Comparison of ENCODE assay signal across 1 cellular context in the genomic region with DNA sequence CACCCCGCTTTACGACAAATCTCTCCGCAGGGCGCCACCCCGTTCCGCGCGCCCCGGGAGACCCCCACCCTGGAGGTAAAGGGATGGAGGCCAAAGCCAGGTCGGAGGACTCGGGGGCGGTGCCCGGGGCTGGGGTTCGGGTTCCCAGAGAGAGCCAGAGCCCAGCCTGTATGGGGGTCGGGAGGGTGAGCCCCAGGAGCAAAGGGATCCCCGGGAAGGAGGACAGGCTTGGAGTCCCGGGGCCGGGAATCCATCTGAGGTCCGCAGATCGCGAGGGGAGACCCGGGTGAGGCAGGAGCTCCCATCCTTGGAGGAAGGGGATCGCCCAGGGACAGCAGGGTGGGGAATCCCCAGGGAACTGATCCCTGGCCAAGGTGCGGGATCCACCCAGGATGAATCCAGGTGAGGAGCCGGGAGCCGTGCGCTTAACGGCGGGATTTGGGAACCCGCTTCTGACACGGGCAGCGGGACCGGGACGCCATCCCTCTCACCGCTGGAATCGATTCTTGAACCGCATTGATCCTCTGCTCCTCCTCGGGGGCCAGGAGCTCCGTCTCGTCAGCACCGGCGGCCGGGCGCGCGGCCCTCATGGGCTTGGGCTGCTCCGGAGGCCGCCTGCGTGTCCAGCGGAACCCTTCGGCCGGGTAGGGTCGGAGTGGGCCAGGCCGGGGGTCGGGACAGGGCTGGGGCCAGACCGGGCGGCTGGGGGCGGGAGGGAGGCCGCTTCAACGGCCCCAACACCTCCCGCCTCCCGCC.
TF ChIP-seq lines count a peak whose summit lies in the region.

A gene with protein sequence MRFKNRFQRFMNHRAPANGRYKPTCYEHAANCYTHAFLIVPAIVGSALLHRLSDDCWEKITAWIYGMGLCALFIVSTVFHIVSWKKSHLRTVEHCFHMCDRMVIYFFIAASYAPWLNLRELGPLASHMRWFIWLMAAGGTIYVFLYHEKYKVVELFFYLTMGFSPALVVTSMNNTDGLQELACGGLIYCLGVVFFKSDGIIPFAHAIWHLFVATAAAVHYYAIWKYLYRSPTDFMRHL (minus strand): TSS at position 657 of the 756 bp plus-strand sequence. CDS start 140 bp downstream, at position 517.

TF ChIP-seq in HEK293, 187 proteins besides CTCF, POLR2A, EP300 and RAD21 (continued from another document and continues in another):
- TF ChIP-seq, protein P1, sequence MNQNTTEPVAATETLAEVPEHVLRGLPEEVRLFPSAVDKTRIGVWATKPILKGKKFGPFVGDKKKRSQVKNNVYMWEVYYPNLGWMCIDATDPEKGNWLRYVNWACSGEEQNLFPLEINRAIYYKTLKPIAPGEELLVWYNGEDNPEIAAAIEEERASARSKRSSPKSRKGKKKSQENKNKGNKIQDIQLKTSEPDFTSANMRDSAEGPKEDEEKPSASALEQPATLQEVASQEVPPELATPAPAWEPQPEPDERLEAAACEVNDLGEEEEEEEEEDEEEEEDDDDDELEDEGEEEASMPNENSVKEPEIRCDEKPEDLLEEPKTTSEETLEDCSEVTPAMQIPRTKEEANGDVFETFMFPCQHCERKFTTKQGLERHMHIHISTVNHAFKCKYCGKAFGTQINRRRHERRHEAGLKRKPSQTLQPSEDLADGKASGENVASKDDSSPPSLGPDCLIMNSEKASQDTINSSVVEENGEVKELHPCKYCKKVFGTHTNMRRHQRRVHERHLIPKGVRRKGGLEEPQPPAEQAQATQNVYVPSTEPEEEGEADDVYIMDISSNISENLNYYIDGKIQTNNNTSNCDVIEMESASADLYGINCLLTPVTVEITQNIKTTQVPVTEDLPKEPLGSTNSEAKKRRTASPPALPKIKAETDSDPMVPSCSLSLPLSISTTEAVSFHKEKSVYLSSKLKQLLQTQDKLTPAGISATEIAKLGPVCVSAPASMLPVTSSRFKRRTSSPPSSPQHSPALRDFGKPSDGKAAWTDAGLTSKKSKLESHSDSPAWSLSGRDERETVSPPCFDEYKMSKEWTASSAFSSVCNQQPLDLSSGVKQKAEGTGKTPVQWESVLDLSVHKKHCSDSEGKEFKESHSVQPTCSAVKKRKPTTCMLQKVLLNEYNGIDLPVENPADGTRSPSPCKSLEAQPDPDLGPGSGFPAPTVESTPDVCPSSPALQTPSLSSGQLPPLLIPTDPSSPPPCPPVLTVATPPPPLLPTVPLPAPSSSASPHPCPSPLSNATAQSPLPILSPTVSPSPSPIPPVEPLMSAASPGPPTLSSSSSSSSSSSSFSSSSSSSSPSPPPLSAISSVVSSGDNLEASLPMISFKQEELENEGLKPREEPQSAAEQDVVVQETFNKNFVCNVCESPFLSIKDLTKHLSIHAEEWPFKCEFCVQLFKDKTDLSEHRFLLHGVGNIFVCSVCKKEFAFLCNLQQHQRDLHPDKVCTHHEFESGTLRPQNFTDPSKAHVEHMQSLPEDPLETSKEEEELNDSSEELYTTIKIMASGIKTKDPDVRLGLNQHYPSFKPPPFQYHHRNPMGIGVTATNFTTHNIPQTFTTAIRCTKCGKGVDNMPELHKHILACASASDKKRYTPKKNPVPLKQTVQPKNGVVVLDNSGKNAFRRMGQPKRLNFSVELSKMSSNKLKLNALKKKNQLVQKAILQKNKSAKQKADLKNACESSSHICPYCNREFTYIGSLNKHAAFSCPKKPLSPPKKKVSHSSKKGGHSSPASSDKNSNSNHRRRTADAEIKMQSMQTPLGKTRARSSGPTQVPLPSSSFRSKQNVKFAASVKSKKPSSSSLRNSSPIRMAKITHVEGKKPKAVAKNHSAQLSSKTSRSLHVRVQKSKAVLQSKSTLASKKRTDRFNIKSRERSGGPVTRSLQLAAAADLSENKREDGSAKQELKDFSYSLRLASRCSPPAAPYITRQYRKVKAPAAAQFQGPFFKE (tag by site-specific recombination; IDR thresholded peaks at IDR 0.05; ENCODE audit: borderline replicate concordance): no peak
- TF ChIP-seq ZNF292 (tag by site-specific recombination; IDR thresholded peaks at IDR 0.05; ENCODE audit: borderline replicate concordance, low read depth): no peak
- no peak for TF ChIP-seq FEZF1 (tag by site-specific recombination; IDR thresholded peaks at IDR 0.05)
- no peak for TF ChIP-seq ZNF184 (tag by site-specific recombination; IDR thresholded peaks at IDR 0.05)
- TF ChIP-seq, protein P2, sequence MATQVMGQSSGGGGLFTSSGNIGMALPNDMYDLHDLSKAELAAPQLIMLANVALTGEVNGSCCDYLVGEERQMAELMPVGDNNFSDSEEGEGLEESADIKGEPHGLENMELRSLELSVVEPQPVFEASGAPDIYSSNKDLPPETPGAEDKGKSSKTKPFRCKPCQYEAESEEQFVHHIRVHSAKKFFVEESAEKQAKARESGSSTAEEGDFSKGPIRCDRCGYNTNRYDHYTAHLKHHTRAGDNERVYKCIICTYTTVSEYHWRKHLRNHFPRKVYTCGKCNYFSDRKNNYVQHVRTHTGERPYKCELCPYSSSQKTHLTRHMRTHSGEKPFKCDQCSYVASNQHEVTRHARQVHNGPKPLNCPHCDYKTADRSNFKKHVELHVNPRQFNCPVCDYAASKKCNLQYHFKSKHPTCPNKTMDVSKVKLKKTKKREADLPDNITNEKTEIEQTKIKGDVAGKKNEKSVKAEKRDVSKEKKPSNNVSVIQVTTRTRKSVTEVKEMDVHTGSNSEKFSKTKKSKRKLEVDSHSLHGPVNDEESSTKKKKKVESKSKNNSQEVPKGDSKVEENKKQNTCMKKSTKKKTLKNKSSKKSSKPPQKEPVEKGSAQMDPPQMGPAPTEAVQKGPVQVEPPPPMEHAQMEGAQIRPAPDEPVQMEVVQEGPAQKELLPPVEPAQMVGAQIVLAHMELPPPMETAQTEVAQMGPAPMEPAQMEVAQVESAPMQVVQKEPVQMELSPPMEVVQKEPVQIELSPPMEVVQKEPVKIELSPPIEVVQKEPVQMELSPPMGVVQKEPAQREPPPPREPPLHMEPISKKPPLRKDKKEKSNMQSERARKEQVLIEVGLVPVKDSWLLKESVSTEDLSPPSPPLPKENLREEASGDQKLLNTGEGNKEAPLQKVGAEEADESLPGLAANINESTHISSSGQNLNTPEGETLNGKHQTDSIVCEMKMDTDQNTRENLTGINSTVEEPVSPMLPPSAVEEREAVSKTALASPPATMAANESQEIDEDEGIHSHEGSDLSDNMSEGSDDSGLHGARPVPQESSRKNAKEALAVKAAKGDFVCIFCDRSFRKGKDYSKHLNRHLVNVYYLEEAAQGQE (tag by site-specific recombination; IDR thresholded peaks at IDR 0.05): no peak
- TF ChIP-seq ZNF843 (tag by site-specific recombination; IDR thresholded peaks at IDR 0.05): no peak
- no peak for TF ChIP-seq ZNF777 (tag by site-specific recombination; IDR thresholded peaks at IDR 0.05; ENCODE audit: borderline replicate concordance)
- TF ChIP-seq, protein P3, sequence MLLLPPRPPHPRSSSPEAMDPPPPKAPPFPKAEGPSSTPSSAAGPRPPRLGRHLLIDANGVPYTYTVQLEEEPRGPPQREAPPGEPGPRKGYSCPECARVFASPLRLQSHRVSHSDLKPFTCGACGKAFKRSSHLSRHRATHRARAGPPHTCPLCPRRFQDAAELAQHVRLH (tag by site-specific recombination; IDR thresholded peaks at IDR 0.05): no peak
- TF ChIP-seq, protein P4, sequence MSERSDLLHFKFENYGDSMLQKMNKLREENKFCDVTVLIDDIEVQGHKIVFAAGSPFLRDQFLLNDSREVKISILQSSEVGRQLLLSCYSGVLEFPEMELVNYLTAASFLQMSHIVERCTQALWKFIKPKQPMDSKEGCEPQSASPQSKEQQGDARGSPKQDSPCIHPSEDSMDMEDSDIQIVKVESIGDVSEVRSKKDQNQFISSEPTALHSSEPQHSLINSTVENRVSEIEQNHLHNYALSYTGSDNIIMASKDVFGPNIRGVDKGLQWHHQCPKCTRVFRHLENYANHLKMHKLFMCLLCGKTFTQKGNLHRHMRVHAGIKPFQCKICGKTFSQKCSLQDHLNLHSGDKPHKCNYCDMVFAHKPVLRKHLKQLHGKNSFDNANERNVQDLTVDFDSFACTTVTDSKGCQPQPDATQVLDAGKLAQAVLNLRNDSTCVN (tag by site-specific recombination; optimal IDR thresholded peaks at IDR 0.05): peak; percentile 55
- peak; percentile 52; the same call in 1 of the 2 replicates for TF ChIP-seq ZNF561 (tag by site-specific recombination; IDR thresholded peaks at IDR 0.05; ENCODE audit: borderline replicate concordance)
- 0 out of 2 replicates have a peak, but pooled peaks have one; percentile 54 for TF ChIP-seq ZNF423 (tag by site-specific recombination; IDR thresholded peaks at IDR 0.05)
- TF ChIP-seq HOXA7 (CRISPR knock-in tag; IDR thresholded peaks at IDR 0.05; ENCODE audit: borderline replicate concordance): no peak
- peak; percentile 36; the same call in 1 of the 2 replicates for TF ChIP-seq KLF8 (tag by site-specific recombination; IDR thresholded peaks at IDR 0.05)
- no peak for TF ChIP-seq ZSCAN16 (tag by site-specific recombination; IDR thresholded peaks at IDR 0.05)
- TF ChIP-seq ZNF514 (tag by site-specific recombination; IDR thresholded peaks at IDR 0.05): no peak
- TF ChIP-seq ZXDB (tag by site-specific recombination; IDR thresholded peaks at IDR 0.05): no peak
- no peak for TF ChIP-seq ZNF324 (tag by site-specific recombination; IDR thresholded peaks at IDR 0.05)
- TF ChIP-seq ZNF239 (tag by site-specific recombination; IDR thresholded peaks at IDR 0.05): no peak
- TF ChIP-seq ZNF658 (tag by site-specific recombination; IDR thresholded peaks at IDR 0.05): no peak
- no peak for TF ChIP-seq GLI2 (tag by site-specific recombination; IDR thresholded peaks at IDR 0.05; ENCODE audit: borderline replicate concordance, low read depth)
- TF ChIP-seq KLF7 (tag by site-specific recombination; IDR thresholded peaks at IDR 0.05; ENCODE audit: borderline replicate concordance): no peak
- peak; percentile 56 for TF ChIP-seq SP3 (tag by site-specific recombination; IDR thresholded peaks at IDR 0.05)
- TF ChIP-seq, protein P5, sequence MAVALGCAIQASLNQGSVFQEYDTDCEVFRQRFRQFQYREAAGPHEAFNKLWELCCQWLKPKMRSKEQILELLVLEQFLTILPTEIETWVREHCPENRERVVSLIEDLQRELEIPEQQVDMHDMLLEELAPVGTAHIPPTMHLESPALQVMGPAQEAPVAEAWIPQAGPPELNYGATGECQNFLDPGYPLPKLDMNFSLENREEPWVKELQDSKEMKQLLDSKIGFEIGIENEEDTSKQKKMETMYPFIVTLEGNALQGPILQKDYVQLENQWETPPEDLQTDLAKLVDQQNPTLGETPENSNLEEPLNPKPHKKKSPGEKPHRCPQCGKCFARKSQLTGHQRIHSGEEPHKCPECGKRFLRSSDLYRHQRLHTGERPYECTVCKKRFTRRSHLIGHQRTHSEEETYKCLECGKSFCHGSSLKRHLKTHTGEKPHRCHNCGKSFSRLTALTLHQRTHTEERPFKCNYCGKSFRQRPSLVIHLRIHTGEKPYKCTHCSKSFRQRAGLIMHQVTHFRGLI (tag by site-specific recombination; IDR thresholded peaks at IDR 0.05): no peak
- TF ChIP-seq ZNF416 (tag by site-specific recombination; IDR thresholded peaks at IDR 0.05): no peak
- TF ChIP-seq ZNF202 (tag by site-specific recombination; IDR thresholded peaks at IDR 0.05; ENCODE audit: borderline replicate concordance): peak; percentile 41; the same call in 1 of the 2 replicates
- TF ChIP-seq KLF10 (tag by site-specific recombination; IDR thresholded peaks at IDR 0.05): no peak
- TF ChIP-seq ZNF768 (tag by site-specific recombination; IDR thresholded peaks at IDR 0.05): no peak
- peak; percentile 43 for TF ChIP-seq GLIS1 (tag by site-specific recombination; IDR thresholded peaks at IDR 0.05)
- TF ChIP-seq, protein P6, sequence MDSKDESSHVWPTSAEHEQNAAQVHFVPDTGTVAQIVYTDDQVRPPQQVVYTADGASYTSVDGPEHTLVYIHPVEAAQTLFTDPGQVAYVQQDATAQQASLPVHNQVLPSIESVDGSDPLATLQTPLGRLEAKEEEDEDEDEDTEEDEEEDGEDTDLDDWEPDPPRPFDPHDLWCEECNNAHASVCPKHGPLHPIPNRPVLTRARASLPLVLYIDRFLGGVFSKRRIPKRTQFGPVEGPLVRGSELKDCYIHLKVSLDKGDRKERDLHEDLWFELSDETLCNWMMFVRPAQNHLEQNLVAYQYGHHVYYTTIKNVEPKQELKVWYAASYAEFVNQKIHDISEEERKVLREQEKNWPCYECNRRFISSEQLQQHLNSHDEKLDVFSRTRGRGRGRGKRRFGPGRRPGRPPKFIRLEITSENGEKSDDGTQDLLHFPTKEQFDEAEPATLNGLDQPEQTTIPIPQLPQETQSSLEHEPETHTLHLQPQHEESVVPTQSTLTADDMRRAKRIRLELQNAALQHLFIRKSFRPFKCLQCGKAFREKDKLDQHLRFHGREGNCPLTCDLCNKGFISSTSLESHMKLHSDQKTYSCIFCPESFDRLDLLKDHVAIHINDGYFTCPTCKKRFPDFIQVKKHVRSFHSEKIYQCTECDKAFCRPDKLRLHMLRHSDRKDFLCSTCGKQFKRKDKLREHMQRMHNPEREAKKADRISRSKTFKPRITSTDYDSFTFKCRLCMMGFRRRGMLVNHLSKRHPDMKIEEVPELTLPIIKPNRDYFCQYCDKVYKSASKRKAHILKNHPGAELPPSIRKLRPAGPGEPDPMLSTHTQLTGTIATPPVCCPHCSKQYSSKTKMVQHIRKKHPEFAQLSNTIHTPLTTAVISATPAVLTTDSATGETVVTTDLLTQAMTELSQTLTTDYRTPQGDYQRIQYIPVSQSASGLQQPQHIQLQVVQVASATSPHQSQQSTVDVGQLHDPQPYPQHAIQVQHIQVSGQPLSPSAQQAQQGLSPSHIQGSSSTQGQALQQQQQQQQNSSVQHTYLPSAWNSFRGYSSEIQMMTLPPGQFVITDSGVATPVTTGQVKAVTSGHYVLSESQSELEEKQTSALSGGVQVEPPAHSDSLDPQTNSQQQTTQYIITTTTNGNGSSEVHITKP (tag by site-specific recombination; IDR thresholded peaks at IDR 0.05): peak; percentile 89
- TF ChIP-seq ZNF473 (tag by site-specific recombination; IDR thresholded peaks at IDR 0.05): no peak
- TF ChIP-seq ZNF335 (tag by site-specific recombination; conservative IDR thresholded peaks at IDR 0.05): peak; percentile 75
- TF ChIP-seq YY2 (tag by site-specific recombination; IDR thresholded peaks at IDR 0.05): no peak
- TF ChIP-seq, protein P7, sequence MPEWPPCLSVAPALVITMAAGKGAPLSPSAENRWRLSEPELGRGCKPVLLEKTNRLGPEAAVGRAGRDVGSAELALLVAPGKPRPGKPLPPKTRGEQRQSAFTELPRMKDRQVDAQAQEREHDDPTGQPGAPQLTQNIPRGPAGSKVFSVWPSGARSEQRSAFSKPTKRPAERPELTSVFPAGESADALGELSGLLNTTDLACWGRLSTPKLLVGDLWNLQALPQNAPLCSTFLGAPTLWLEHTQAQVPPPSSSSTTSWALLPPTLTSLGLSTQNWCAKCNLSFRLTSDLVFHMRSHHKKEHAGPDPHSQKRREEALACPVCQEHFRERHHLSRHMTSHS (tag by site-specific recombination; IDR thresholded peaks at IDR 0.05): no peak
- TF ChIP-seq, protein P8, sequence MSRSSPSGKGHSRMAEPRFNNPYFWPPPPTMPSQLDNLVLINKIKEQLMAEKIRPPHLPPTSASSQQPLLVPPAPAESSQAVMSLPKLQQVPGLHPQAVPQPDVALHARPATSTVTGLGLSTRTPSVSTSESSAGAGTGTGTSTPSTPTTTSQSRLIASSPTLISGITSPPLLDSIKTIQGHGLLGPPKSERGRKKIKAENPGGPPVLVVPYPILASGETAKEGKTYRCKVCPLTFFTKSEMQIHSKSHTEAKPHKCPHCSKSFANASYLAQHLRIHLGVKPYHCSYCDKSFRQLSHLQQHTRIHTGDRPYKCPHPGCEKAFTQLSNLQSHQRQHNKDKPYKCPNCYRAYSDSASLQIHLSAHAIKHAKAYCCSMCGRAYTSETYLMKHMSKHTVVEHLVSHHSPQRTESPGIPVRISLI (tag by site-specific recombination; IDR thresholded peaks at IDR 0.05): no peak
- no peak for TF ChIP-seq ZNF211 (tag by site-specific recombination; IDR thresholded peaks at IDR 0.05; ENCODE audit: low read depth)
- no peak for TF ChIP-seq SCRT1 (tag by site-specific recombination; IDR thresholded peaks at IDR 0.05; ENCODE audit: borderline replicate concordance)
- no peak for TF ChIP-seq TRIM28 (IDR thresholded peaks at IDR 0.05; ENCODE audit: borderline replicate concordance, low read length)
- TF ChIP-seq ZNF10 (tag by site-specific recombination; IDR thresholded peaks at IDR 0.05): no peak
- TF ChIP-seq ZNF529 (tag by site-specific recombination; IDR thresholded peaks at IDR 0.05; ENCODE audit: insufficient replicate concordance): no peak
